In genomic region chr10:8066146-8066545, GRCh38 we compare ENCODE assay signal across 21 cellular contexts. TPM values are rescaled to one million over a fixed set of nuclear protein-coding genes. Genes with fewer than 3 reads are reported as not detected.
DNase-seq lines count a peak whose midpoint lies in the region; ATAC-seq and TF ChIP-seq lines count a peak whose summit lies in the region.
"Had no signal": no experiment of that assay in that cellular context is flagged by ENCODE, and none has a peak within 500 bp of the region (broad histone marks: within the 10 kb centered on the region; RNA-seq: fewer than 3 reads in every experiment).

No MANE protein-coding gene starts in this region.

- no peaks in the 10 kb centered on the region for H3K27me3 ChIP-seq in mammary epithelial cell (ENCODE audit: insufficient read depth, low read length)

- intact Hi-C loops in mammary epithelial cell (cut with micrococcal nuclease), result no loop called here
- intact Hi-C loops in cardiac septum (cut with DNase I), result no loop called here

- DNase-seq in activated CD4-positive, alpha-beta T cell treated with anti-CD3 and anti-CD28 coated beads, Interleukin-2, amount 10 ng/mL, durations not matched to agents 7 days and 5 days, result no peak
- DNase-seq in activated CD4-positive, alpha-beta T cell treated with anti-CD3 and anti-CD28 coated beads, Interleukin-2, amount 50 U/mL, for 48 hours, result no peak
- DNase-seq in T-helper 17 cell, result no peak
- no peak for DNase-seq in mammary epithelial cell
- DNase-seq in stimulated activated effector memory CD8-positive, alpha-beta T cell treated with anti-CD3 and anti-CD28 coated beads, Interleukin-12 subunit alpha, Interleukin-12 subunit beta, amount 100 ng/mL, for 72 hours (ENCODE audit: low spot score in 2 of 2), result no peak
- DNase-seq in pons (ENCODE audit: low spot score), result no peak
- DNase-seq in cardiac septum (ENCODE audit: low spot score), result no peak
- DNase-seq: activated gamma-delta T cell, body of pancreas, DMS153, KG1, NCI-H1105, NCI-H2081, NCI-H510A treated with DMSO at 0.1 percent for 48 hours, RPMI8226 had no signal

- no peak overlapping the region for H3K4me3 Mint-ChIP-seq in activated CD4-positive, alpha-beta T cell treated with anti-CD3 and anti-CD28 coated beads, Interleukin-2, amount 10 ng/mL, durations not matched to agents 7 days and 5 days
- peak overlapping the region; percentile 56 for H3K4me3 Mint-ChIP-seq in T-helper 17 cell
- peak overlapping the region; percentile 47 for H3K4me3 Mint-ChIP-seq in stimulated activated effector memory CD8-positive, alpha-beta T cell treated with anti-CD3 and anti-CD28 coated beads, Interleukin-12 subunit alpha, Interleukin-12 subunit beta, amount 100 ng/mL, for 72 hours
- H3K4me3 Mint-ChIP-seq: neural crest cell had no signal

- no peaks in the 10 kb centered on the region for H3K9me3 Mint-ChIP-seq in activated CD4-positive, alpha-beta T cell treated with anti-CD3 and anti-CD28 coated beads, Interleukin-2, amount 10 ng/mL, durations not matched to agents 7 days and 5 days
- no peaks in the 10 kb centered on the region for H3K9me3 Mint-ChIP-seq in stimulated activated effector memory CD8-positive, alpha-beta T cell treated with anti-CD3 and anti-CD28 coated beads, Interleukin-12 subunit alpha, Interleukin-12 subunit beta, amount 100 ng/mL, for 72 hours
- H3K9me3 Mint-ChIP-seq: neural crest cell had no signal

- no peak for ATAC-seq in T-helper 17 cell
- ATAC-seq in stimulated activated effector memory CD8-positive, alpha-beta T cell treated with anti-CD3 and anti-CD28 coated beads, Interleukin-12 subunit alpha, Interleukin-12 subunit beta, amount 100 ng/mL, for 72 hours, result peak; percentile 65
- ATAC-seq in HG03097 (IDR thresholded peaks at IDR 0.05; ENCODE audit: low FRiP score, unreplicated experiment), result no peak
- ATAC-seq: body of pancreas, GM12878 had no signal

- no peaks in the 10 kb centered on the region for H4K20me1 ChIP-seq in mammary epithelial cell (ENCODE audit: insufficient read depth, low read length)
- H4K20me1 ChIP-seq: BLaER1 treated with 17β-estradiol and CSF1 and Interleukin-3, amounts not matched to agents 10 nM and 100 nM had no signal

- no peak overlapping the region for H3K9ac ChIP-seq in mammary epithelial cell (ENCODE audit: insufficient read depth, low read length)
- H3K9ac ChIP-seq: BLaER1 treated with 17β-estradiol and CSF1 and Interleukin-3, amounts not matched to agents 10 nM and 100 nM had no signal

- no peak overlapping the region for H2AFZ ChIP-seq in mammary epithelial cell (ENCODE audit: low read depth, low read length)

- no TSS peak for BruUV-seq in mammary epithelial cell (replicated peaks; lab: Mats Ljungman, UMichigan)

- peak overlapping the region; percentile 14 for H3K27ac ChIP-seq in mammary epithelial cell (ENCODE audit: insufficient read depth, low read depth, low read length)
- H3K27ac ChIP-seq: BLaER1 treated with 17β-estradiol and CSF1 and Interleukin-3, amounts not matched to agents 10 nM and 100 nM; body of pancreas; prostate gland had no signal

- H3K27me3 Mint-ChIP-seq in activated CD4-positive, alpha-beta T cell treated with anti-CD3 and anti-CD28 coated beads, Interleukin-2, amount 10 ng/mL, durations not matched to agents 7 days and 5 days, result no peaks in the 10 kb centered on the region
- no peaks in the 10 kb centered on the region for H3K27me3 Mint-ChIP-seq in T-helper 17 cell

- POLR2A ChIA-PET in activated CD4-positive, alpha-beta T cell treated with anti-CD3 and anti-CD28 coated beads, Interleukin-2, amount 10 ng/mL, durations not matched to agents 7 days and 5 days (lab: Charles Lee), result no interaction called here

- dilution Hi-C loops in mammary epithelial cell (cut with HindIII; ENCODE audit: low sequenced_read_pairs), result loop anchor here (5.0 kb wide), 1 partner anchor 81 kb away; no protein-coding TSS in a partner anchor

- peaks cover 22% of the 10 kb centered on the region for H3K36me3 ChIP-seq in mammary epithelial cell (ENCODE audit: insufficient read depth, low read length)
- H3K36me3 ChIP-seq: BLaER1 treated with 17β-estradiol and CSF1 and Interleukin-3, amounts not matched to agents 10 nM and 100 nM; prostate gland had no signal

- H3K9me3 ChIP-seq in T-helper 17 cell (ENCODE audit: control insufficient read depth, low read length, poor library complexity, severe bottlenecking) (no peaks in the 10 kb centered on the region), mammary epithelial cell (replicated peaks; ENCODE audit: insufficient read depth, low read length) (no peaks in the 10 kb centered on the region)
- H3K9me3 ChIP-seq: BLaER1 treated with 17β-estradiol and CSF1 and Interleukin-3, amounts not matched to agents 10 nM and 100 nM; body of pancreas; prostate gland had no signal

- H3K27ac Mint-ChIP-seq in activated CD4-positive, alpha-beta T cell treated with anti-CD3 and anti-CD28 coated beads, Interleukin-2, amount 10 ng/mL, durations not matched to agents 7 days and 5 days, result peak overlapping the region; percentile 78
- peak overlapping the region; percentile 94 for H3K27ac Mint-ChIP-seq in T-helper 17 cell
- peak overlapping the region; percentile 94 for H3K27ac Mint-ChIP-seq in stimulated activated effector memory CD8-positive, alpha-beta T cell treated with anti-CD3 and anti-CD28 coated beads, Interleukin-12 subunit alpha, Interleukin-12 subunit beta, amount 100 ng/mL, for 72 hours

- H3K79me2 ChIP-seq in mammary epithelial cell (ENCODE audit: insufficient read depth, low read length), result peaks cover 61% of the 10 kb centered on the region

- H3K4me1 ChIP-seq in mammary epithelial cell (ENCODE audit: insufficient read depth, low read length), result peaks cover 66% of the 10 kb centered on the region
- H3K4me1 ChIP-seq: body of pancreas had no signal

- no peak for TF ChIP-seq CTCF in mammary epithelial cell (conservative IDR thresholded peaks at IDR 0.05 in 1 of 2, IDR thresholded peaks at IDR 0.05 in 1 of 2; ENCODE audit: extremely low read depth in 1 of 2, insufficient read depth in 1 of 2, low read depth in 1 of 2, low read length in 2 of 2)

- in situ Hi-C loops in mammary epithelial cell (cut with MboI; ENCODE audit: low sequenced_read_pairs in 2 of 2), result loop anchor here in 1 of 2 donors (10.0 kb wide), 1 partner anchor 519 kb away; no protein-coding TSS in a partner anchor

- H3K4me3 ChIP-seq in mammary epithelial cell (replicated peaks in 1 of 3; ENCODE audit: insufficient read depth in 1 of 3, low read depth in 2 of 3, low read length in 3 of 3), result no peak overlapping the region
- H3K4me3 ChIP-seq: BLaER1 treated with 17β-estradiol and CSF1 and Interleukin-3, amounts not matched to agents 10 nM and 100 nM; body of pancreas; GM12878; prostate gland had no signal

- 78% methylated on average over 1 of the region's 1 CpG for WGBS in mammary epithelial cell (ENCODE audit: low coverage, missing lambda C conversion rate)

- H3K4me1 Mint-ChIP-seq in activated CD4-positive, alpha-beta T cell treated with anti-CD3 and anti-CD28 coated beads, Interleukin-2, amount 10 ng/mL, durations not matched to agents 7 days and 5 days, result peaks cover 91% of the 10 kb centered on the region
- H3K4me1 Mint-ChIP-seq in T-helper 17 cell, result peaks cover 70% of the 10 kb centered on the region
- peaks cover 88% of the 10 kb centered on the region for H3K4me1 Mint-ChIP-seq in stimulated activated effector memory CD8-positive, alpha-beta T cell treated with anti-CD3 and anti-CD28 coated beads, Interleukin-12 subunit alpha, Interleukin-12 subunit beta, amount 100 ng/mL, for 72 hours
- H3K4me1 Mint-ChIP-seq: neural crest cell had no signal

- H3K36me3 Mint-ChIP-seq in activated CD4-positive, alpha-beta T cell treated with anti-CD3 and anti-CD28 coated beads, Interleukin-2, amount 10 ng/mL, durations not matched to agents 7 days and 5 days (ENCODE audit: low read depth), result peaks cover 95% of the 10 kb centered on the region
- peaks cover 16% of the 10 kb centered on the region for H3K36me3 Mint-ChIP-seq in T-helper 17 cell (ENCODE audit: low read depth)
- H3K36me3 Mint-ChIP-seq in stimulated activated effector memory CD8-positive, alpha-beta T cell treated with anti-CD3 and anti-CD28 coated beads, Interleukin-12 subunit alpha, Interleukin-12 subunit beta, amount 100 ng/mL, for 72 hours, result peaks cover 100% of the 10 kb centered on the region

- H3K4me2 ChIP-seq in mammary epithelial cell (ENCODE audit: insufficient read depth, low read depth, low read length), result no peak overlapping the region
- H3K4me2 ChIP-seq: BLaER1 treated with 17β-estradiol and CSF1 and Interleukin-3, amounts not matched to agents 10 nM and 100 nM had no signal

- CTCF ChIA-PET in activated CD4-positive, alpha-beta T cell treated with anti-CD3 and anti-CD28 coated beads, Interleukin-2, amount 10 ng/mL, durations not matched to agents 7 days and 5 days (lab: Charles Lee), result interaction anchor here (0.6 to 1.6 kb wide), 6 partner anchors 21 to 977 kb away, joined by 3 read pairs; no protein-coding TSS in a partner anchor
- CTCF ChIA-PET in mammary epithelial cell (lab: Charles Lee; ENCODE audit: low non-redundant PET), result no interaction called here

RNA-seq across cellular contexts. Expression of gene GATA3, which starts 11.7 kb away (rescaled TPM):
- total RNA-seq in activated CD4-positive, alpha-beta T cell treated with anti-CD3 and anti-CD28 coated beads, Interleukin-2, amount 10 ng/mL, durations not matched to agents 7 days and 5 days, result 10 to 100 TPM; 48.1 to 52.0 TPM
- total RNA-seq in T-helper 17 cell (100 to 1,000 TPM in 1 of 2 donors, 10 to 100 TPM in 1; 91.9 to 149 TPM), mammary epithelial cell (10 to 100 TPM in 1 of 2 donors, 1 to 10 TPM in 1; 7.7 to 20.6 TPM), cardiac septum (1.2 TPM)
- 5.3 TPM for polyA plus RNA-seq in mammary epithelial cell
- 4.7 TPM for polyA minus RNA-seq in mammary epithelial cell
- total RNA-seq: frontal cortex had no signal
